In the genomic region with DNA sequence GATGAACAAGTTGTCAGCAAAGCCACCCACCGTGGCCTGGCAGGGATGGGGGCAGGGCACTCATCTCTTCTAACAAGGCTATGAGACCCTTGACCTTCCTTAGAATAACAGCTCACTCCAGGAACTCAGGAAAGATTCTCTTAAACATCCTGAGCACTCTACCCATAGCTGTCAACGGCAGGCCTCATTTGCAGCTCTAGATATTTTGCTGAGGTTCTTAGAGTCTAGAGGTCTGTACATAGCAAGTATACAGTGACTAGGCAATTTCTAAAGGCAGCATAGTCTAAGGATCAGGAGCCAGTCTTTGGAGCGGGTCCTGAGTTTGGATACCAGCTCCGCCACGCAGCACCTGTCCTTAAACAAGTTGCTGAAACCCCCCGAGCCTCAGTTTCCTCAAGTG, we compare ENCODE assay signal across 18 cellular contexts. TPM values are rescaled to one million over a fixed set of nuclear protein-coding genes. Genes with fewer than 3 reads are reported as not detected.
A peak's percentile ranks its signal among the peaks of the same experiment; 100 is the strongest.
DNase-seq lines count a peak whose midpoint lies in the region; ATAC-seq, FAIRE-seq and TF ChIP-seq lines count a peak whose summit lies in the region.
"Had no signal": no experiment of that assay in that cellular context is flagged by ENCODE, and none has a peak within 500 bp of the region (broad histone marks: within the 10 kb centered on the region; RNA-seq: fewer than 3 reads in every experiment).

No MANE protein-coding gene starts in this region.

- H3K9me3 Mint-ChIP-seq in MCF 10A (ENCODE audit: unreplicated experiment) = no peaks in the 10 kb centered on the region
- H3K9me3 Mint-ChIP-seq: stimulated activated effector memory CD8-positive, alpha-beta T cell treated with anti-CD3 and anti-CD28 coated beads, Interleukin-12 subunit alpha, Interleukin-12 subunit beta, amount 100 ng/mL, for 72 hours had no signal

- peaks cover 10% of the 10 kb centered on the region for H3K36me3 Mint-ChIP-seq in MCF 10A (ENCODE audit: insufficient read depth, unreplicated experiment)

- no peak for DNase-seq in HL-60 (ENCODE audit: low read depth in 1 of 2, low spot score in 1 of 2)
- no peak for DNase-seq in adipocyte (ENCODE audit: low read depth)
- DNase-seq in left kidney (ENCODE audit: low read depth, low spot score) = peak; percentile 39
- no peak for DNase-seq in stomach
- no peak for DNase-seq in MCF 10A (ENCODE audit: unreplicated experiment)
- no peak for DNase-seq in GM12892 (ENCODE audit: insufficient read length)
- no peak for DNase-seq in stimulated activated CD4-positive, alpha-beta T cell treated with anti-CD3 and anti-CD28 coated beads, Interleukin-2, amount 100 ng/mL, for 24 hours
- DNase-seq: activated CD4-positive, alpha-beta memory T cell treated with anti-CD3 and anti-CD28 coated beads for 36 hours; anterior cingulate cortex; C1 segment of cervical spinal cord; cortex of kidney; DND-41; hippocampal formation; left colon; NCI-H1105 had no signal

- ATAC-seq in HG03354 (IDR thresholded peaks at IDR 0.05; ENCODE audit: poor library complexity, severe bottlenecking, unreplicated experiment) = no peak
- ATAC-seq: left colon; stimulated activated effector memory CD8-positive, alpha-beta T cell treated with anti-CD3 and anti-CD28 coated beads, Interleukin-12 subunit alpha, Interleukin-12 subunit beta, amount 100 ng/mL, for 72 hours had no signal

- FAIRE-seq in GM12892 (lab: Jason Lieb, UNC) = no peak
- FAIRE-seq: H54 had no signal

- no peak overlapping the region for H3K4me3 Mint-ChIP-seq in MCF 10A (ENCODE audit: unreplicated experiment)

- H3K27ac Mint-ChIP-seq in MCF 10A (ENCODE audit: low read depth, unreplicated experiment) = no peak overlapping the region

- WGBS in stomach, 5 donors = 76 to 86% (median 83%) methylated on average over 6 of the region's 6 CpGs

- H3K27me3 ChIP-seq in HL-60 (ENCODE audit: insufficient read depth, poor library complexity, severe bottlenecking) (no peaks in the 10 kb centered on the region), adipocyte (replicated peaks; ENCODE audit: control insufficient read depth, insufficient read depth, low read length) (no peaks in the 10 kb centered on the region), stomach (no peaks in the 10 kb centered on the region)

- TF ChIP-seq POLR2A in stomach (IDR thresholded peaks at IDR 0.05) (no peak), GM12892 (IDR thresholded peaks at IDR 0.05; ENCODE audit: low read depth, low read length) (no peak)

- POLR2A ChIA-PET in MCF 10A (lab: Yijun Ruan, JAX) = interaction anchor here (1.0 kb wide), 1 partner anchor 10 kb away, joined by 3 read pairs; no protein-coding TSS in a partner anchor

- H3K27ac ChIP-seq in HL-60 (replicated peaks) (0 out of 2 replicates have a peak overlapping the region, but pooled peaks have one; percentile 20), stomach (peak overlapping the region in 3 of 5 donors; percentile 74 to 87 (median 83))

- BruUV-seq in MCF 10A (replicated peaks; lab: Mats Ljungman, UMichigan) = no TSS peak

- no peaks in the 10 kb centered on the region for H3K27me3 Mint-ChIP-seq in MCF 10A (ENCODE audit: insufficient read depth, unreplicated experiment)
- H3K27me3 Mint-ChIP-seq: activated CD4-positive, alpha-beta memory T cell treated with anti-CD3 and anti-CD28 coated beads for 36 hours had no signal

- H3K4me1 ChIP-seq in adipocyte (ENCODE audit: control insufficient read depth, insufficient read depth, low read length) = peaks cover 34% of the 10 kb centered on the region
- H3K4me1 ChIP-seq in stomach = peaks cover 16 to 61% (median 36%) of the 10 kb centered on the region in 4 donors

- H3K4me1 Mint-ChIP-seq in MCF 10A (ENCODE audit: insufficient read depth, unreplicated experiment) = peaks cover 5% of the 10 kb centered on the region

- intact Hi-C loops in stomach (cut with DNase I; ENCODE audit: low total_unique reads) = no loop called here
- intact Hi-C loops in MCF 10A (cut with micrococcal nuclease) = no loop called here

- TF ChIP-seq CTCF in HL-60 (IDR thresholded peaks at IDR 0.05; ENCODE audit: insufficient read depth, low read length) = no peak
- no peak for TF ChIP-seq CTCF in stomach (IDR thresholded peaks at IDR 0.05)
- TF ChIP-seq CTCF in MCF 10A (IDR thresholded peaks at IDR 0.05; ENCODE audit: unreplicated experiment) = no peak

- H3K9me3 ChIP-seq in adipocyte (ENCODE audit: control insufficient read depth, low read length) (no peaks in the 10 kb centered on the region), stomach (no peaks in the 10 kb centered on the region)

- peak overlapping the region; percentile 84 for H3K9ac ChIP-seq in adipocyte (ENCODE audit: low read length)

- H3K4me3 ChIP-seq in HL-60 (replicated peaks; ENCODE audit: insufficient read depth, low read length) (no peak overlapping the region), adipocyte (ENCODE audit: low read length) (no peak overlapping the region), stomach (no peak overlapping the region)

- CTCF ChIA-PET in MCF 10A (lab: Yijun Ruan, JAX) = interaction anchor here (0.7 to 3.1 kb wide), 5 partner anchors 10 to 180 kb away, joined by 3 to 21 read pairs (median 4); no protein-coding TSS in a partner anchor

- H3K36me3 ChIP-seq in adipocyte (ENCODE audit: control insufficient read depth, insufficient read depth, low read length, severe bottlenecking) (no peaks in the 10 kb centered on the region), stomach (no peaks in the 10 kb centered on the region)

- TF ChIP-seq EP300 in stomach (IDR thresholded peaks at IDR 0.05) = no peak

RNA-seq across cellular contexts. Expression of gene TRERF1, which starts 11.7 kb away (rescaled TPM):
- total RNA-seq in stomach (1 to 10 TPM; 4.1 to 8.1 (median 5.9) TPM), MCF 10A (2022) (9.4 and 12.0 TPM in 2 replicates)
- polyA plus RNA-seq in stomach = 1 to 10 TPM; 2.1 to 4.1 (median 2.1) TPM
- polyA plus RNA-seq in GM12892 (2012; ENCODE audit: missing spikeins) = 7.1 TPM
